25 cellular contexts compared by ENCODE assay signal in the genomic region with DNA sequence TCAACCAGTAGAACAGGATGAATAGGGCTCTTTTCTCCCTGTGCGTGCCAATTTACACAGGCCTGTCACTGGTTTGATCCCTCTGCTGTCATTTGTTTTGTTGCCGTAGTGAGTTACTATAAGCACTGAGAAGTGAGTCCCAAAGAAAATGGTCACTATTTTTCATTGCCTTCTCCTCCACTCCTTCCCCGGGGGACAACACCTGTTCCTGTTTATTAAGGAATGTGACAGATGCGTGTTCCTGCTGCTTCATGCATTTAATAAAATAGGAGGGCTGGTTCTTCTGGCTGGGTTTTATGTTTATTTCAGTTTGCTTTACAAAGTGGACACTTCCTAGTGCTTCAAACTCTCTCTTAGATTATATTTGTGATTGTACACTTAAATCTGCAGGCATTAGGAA. TPM values are rescaled to one million over a fixed set of nuclear protein-coding genes. Genes with fewer than 3 reads are reported as not detected.
DNase-seq lines count a peak whose midpoint lies in the region; TF ChIP-seq lines count a peak whose summit lies in the region.
"Had no signal": no experiment of that assay in that cellular context is flagged by ENCODE, and none has a peak within 500 bp of the region (broad histone marks: within the 10 kb centered on the region; RNA-seq: fewer than 3 reads in every experiment).

No MANE protein-coding gene starts in this region.

- peaks cover 12% of the 10 kb centered on the region; the same call in 1 of the 2 replicates for H3K4me1 ChIP-seq in SJCRH30
- no peaks in the 10 kb centered on the region for H3K4me1 ChIP-seq in trophoblast cell (ENCODE audit: control insufficient read depth in 1 of 2, insufficient read depth in 2 of 2, low read length in 2 of 2)

- H3K4ac ChIP-seq in trophoblast cell (ENCODE audit: low read depth, low read length): no peak overlapping the region

- H4K91ac ChIP-seq in trophoblast cell (ENCODE audit: low read depth, low read length): no peak overlapping the region

- no peaks in the 10 kb centered on the region for H3K36me3 Mint-ChIP-seq in type B pancreatic cell

- DNase-seq in NCI-H1694 treated with DMSO at 0.1 percent for 48 hours (lab: John Stamatoyannopoulos, UW) (peak; percentile 5), NCI-H1694 (lab: John Stamatoyannopoulos, UW) (no peak), LNCaP clone FGC (ENCODE audit: low read depth) (peak; percentile 38), SJCRH30 (peak; percentile 79 to 88), type B pancreatic cell (ENCODE audit: extremely low spot score, unreplicated experiment) (no peak), amniotic stem cell (lab: John Stamatoyannopoulos, UW) (no peak), trophoblast cell (no peak)
- DNase-seq: Calu3, DMS79, EL, GDM1, GM23248, H7, IMR-90, KG1, NCI-H1092, NCI-H1417 treated with DMSO at 0.1 percent for 48 hours, NCI-H1930, NCI-H345, NCI-H526 treated with DMSO at 0.1 percent for 48 hours, SIG-M5, SK-N-SH, SW 1271 had no signal

- no peak for TF ChIP-seq CTCF in LNCaP clone FGC (IDR thresholded peaks at IDR 0.05; ENCODE audit: control insufficient read depth, extremely low read depth, insufficient read depth)
- no peak for TF ChIP-seq CTCF in type B pancreatic cell (conservative IDR thresholded peaks at IDR 0.05)

- H3K4me2 ChIP-seq in trophoblast cell (ENCODE audit: low read length): no peak overlapping the region
- H3K4me2 ChIP-seq: SK-N-SH had no signal

- no peaks in the 10 kb centered on the region for H3K36me3 ChIP-seq in SJCRH30
- no peaks in the 10 kb centered on the region for H3K36me3 ChIP-seq in trophoblast cell (ENCODE audit: control insufficient read depth in 1 of 2, insufficient read depth in 2 of 2, low read length in 2 of 2)

- no peak overlapping the region for H2BK5ac ChIP-seq in trophoblast cell (ENCODE audit: low read depth, low read length, poor library complexity)

- H3K23ac ChIP-seq in trophoblast cell (ENCODE audit: low read length): no peak overlapping the region

- no peak overlapping the region for H3K18ac ChIP-seq in trophoblast cell (ENCODE audit: low read length)

- peaks cover 35% of the 10 kb centered on the region for H3K27me3 Mint-ChIP-seq in type B pancreatic cell

- H3K27ac Mint-ChIP-seq in type B pancreatic cell: peak overlapping the region; percentile 76
- H3K27ac Mint-ChIP-seq: T-helper 1 cell treated with Interleukin-12 subunit alpha and Interleukin-12 subunit beta and Interleukin-4 antibody, amounts not matched to agents 30 μg/mL and 1 μg/mL, for 36 hours had no signal

- no peaks in the 10 kb centered on the region for H3K79me2 ChIP-seq in trophoblast cell (ENCODE audit: control insufficient read depth, insufficient read depth, low read length, poor library complexity)

- no peak overlapping the region for H4K8ac ChIP-seq in trophoblast cell (ENCODE audit: low read depth, low read length)

- H3K4me3 ChIP-seq in LNCaP clone FGC (ENCODE audit: low read depth, low read length) (no peak overlapping the region), SJCRH30 (no peak overlapping the region; the same call in 1 of the 2 replicates), trophoblast cell (ENCODE audit: low read depth, low read length) (no peak overlapping the region)
- H3K4me3 ChIP-seq: GM12878, GM23248 had no signal

- no peaks in the 10 kb centered on the region for H3K9me3 Mint-ChIP-seq in type B pancreatic cell
- H3K9me3 Mint-ChIP-seq: T-helper 1 cell treated with Interleukin-12 subunit alpha and Interleukin-12 subunit beta and Interleukin-4 antibody, amounts not matched to agents 30 μg/mL and 1 μg/mL, for 36 hours had no signal

- no peak overlapping the region for H2BK12ac ChIP-seq in trophoblast cell (ENCODE audit: low read length)

- no peak overlapping the region for H3K4me3 Mint-ChIP-seq in type B pancreatic cell
- H3K4me3 Mint-ChIP-seq: T-helper 1 cell treated with Interleukin-12 subunit alpha and Interleukin-12 subunit beta and Interleukin-4 antibody, amounts not matched to agents 30 μg/mL and 1 μg/mL, for 36 hours had no signal

- no peak overlapping the region for H2BK120ac ChIP-seq in trophoblast cell (ENCODE audit: insufficient read depth, low read length, poor library complexity)

- H4K12ac ChIP-seq in trophoblast cell (ENCODE audit: low read depth, low read length): no peak overlapping the region

- no peaks in the 10 kb centered on the region for H3K79me1 ChIP-seq in trophoblast cell (ENCODE audit: low read length)

- no peak overlapping the region for H3K14ac ChIP-seq in trophoblast cell (ENCODE audit: low read length)

- no CpG with 5 or more reads among the region's 4 CpGs for WGBS in trophoblast cell (ENCODE audit: extremely low coverage, insufficient coverage, insufficient read length)

- H3K9me3 ChIP-seq in SJCRH30 (replicated peaks) (no peaks in the 10 kb centered on the region), trophoblast cell (ENCODE audit: insufficient read depth, low read depth, low read length) (no peaks in the 10 kb centered on the region)
- H3K9me3 ChIP-seq: SK-N-SH had no signal

- no peak overlapping the region for H2AFZ ChIP-seq in trophoblast cell (ENCODE audit: insufficient read depth, low read length, poor library complexity)
- H2AFZ ChIP-seq: GM23248 had no signal

- H2AK5ac ChIP-seq in trophoblast cell (ENCODE audit: low read length): no peak overlapping the region

- H3K27me3 ChIP-seq in SJCRH30 (no peaks in the 10 kb centered on the region), trophoblast cell (ENCODE audit: insufficient read depth, low read length) (peaks cover 3% of the 10 kb centered on the region)

- H3K27ac ChIP-seq in SJCRH30 (peak overlapping the region; percentile 63), trophoblast cell (ENCODE audit: low read depth, low read length) (no peak overlapping the region)
- H3K27ac ChIP-seq: GM23248 had no signal

- peaks cover 6% of the 10 kb centered on the region for H3K4me1 Mint-ChIP-seq in type B pancreatic cell (ENCODE audit: unreplicated experiment)

- no peak overlapping the region for H3K9ac ChIP-seq in trophoblast cell (ENCODE audit: low read length)
- H3K9ac ChIP-seq: GM23248, SK-N-SH had no signal

RNA-seq across cellular contexts. Expression of a gene that starts 6.4 kb away (rescaled TPM):
- total RNA-seq in SJCRH30 (2014; rRNA removed; shearing (Covaris generic)): 4.6 and 6.0 TPM in 2 replicates
- 8.8 and 16.6 TPM in 2 replicates for total RNA-seq in type B pancreatic cell (ENCODE audit: low replicate concordance)
- 0.75 and 0.99 TPM in 2 replicates for polyA plus RNA-seq in trophoblast cell (2013)

RNA-seq across cellular contexts. Expression of a gene that starts 50.5 kb away (rescaled TPM):
- total RNA-seq in SJCRH30 (2014; rRNA removed; shearing (Covaris generic)): 27.1 and 28.8 TPM in 2 replicates
- total RNA-seq in type B pancreatic cell (ENCODE audit: low replicate concordance): 15.7 and 24.3 TPM in 2 replicates
- 5.7 and 5.9 TPM in 2 replicates for polyA plus RNA-seq in trophoblast cell (2013)

Comparison
In these comparisons a context has a peak if more than half of its experiments do, and no peak if none do; other contexts are left out.
1. DNase-seq: peak in NCI-H1694 treated with DMSO at 0.1 percent for 48 hours (single experiment), LNCaP clone FGC (single experiment) and SJCRH30 (2 of 2); none in NCI-H1694 (single experiment), type B pancreatic cell (single experiment), amniotic stem cell (single experiment) and trophoblast cell (0 of 2).